ENCODE assay signal across 1 cellular context in the genomic region with DNA sequence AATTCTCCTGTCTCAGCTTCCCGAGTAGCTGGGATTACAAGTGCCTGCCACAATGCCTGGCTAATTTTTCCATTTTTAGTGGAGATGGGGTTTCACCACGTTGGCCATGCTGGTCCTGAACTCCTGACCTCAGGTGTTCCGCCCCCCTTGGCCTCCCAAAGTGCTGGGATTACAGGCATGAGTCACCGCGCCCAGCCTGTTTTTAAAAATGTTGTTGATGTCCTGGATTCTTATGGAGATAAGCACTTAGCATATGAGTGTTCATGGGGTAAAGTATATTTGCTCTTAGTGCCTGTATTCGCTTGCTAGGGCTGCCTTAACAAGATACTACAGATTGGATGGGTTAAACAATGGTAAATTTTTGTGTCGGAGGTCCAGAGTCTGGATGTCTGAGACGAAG.
TF ChIP-seq lines count a peak whose summit lies in the region.

No MANE protein-coding gene starts in this region.

TF ChIP-seq in K562, 482 proteins besides CTCF, POLR2A, EP300 and RAD21 (continued from another document):
- TF ChIP-seq, protein P1, sequence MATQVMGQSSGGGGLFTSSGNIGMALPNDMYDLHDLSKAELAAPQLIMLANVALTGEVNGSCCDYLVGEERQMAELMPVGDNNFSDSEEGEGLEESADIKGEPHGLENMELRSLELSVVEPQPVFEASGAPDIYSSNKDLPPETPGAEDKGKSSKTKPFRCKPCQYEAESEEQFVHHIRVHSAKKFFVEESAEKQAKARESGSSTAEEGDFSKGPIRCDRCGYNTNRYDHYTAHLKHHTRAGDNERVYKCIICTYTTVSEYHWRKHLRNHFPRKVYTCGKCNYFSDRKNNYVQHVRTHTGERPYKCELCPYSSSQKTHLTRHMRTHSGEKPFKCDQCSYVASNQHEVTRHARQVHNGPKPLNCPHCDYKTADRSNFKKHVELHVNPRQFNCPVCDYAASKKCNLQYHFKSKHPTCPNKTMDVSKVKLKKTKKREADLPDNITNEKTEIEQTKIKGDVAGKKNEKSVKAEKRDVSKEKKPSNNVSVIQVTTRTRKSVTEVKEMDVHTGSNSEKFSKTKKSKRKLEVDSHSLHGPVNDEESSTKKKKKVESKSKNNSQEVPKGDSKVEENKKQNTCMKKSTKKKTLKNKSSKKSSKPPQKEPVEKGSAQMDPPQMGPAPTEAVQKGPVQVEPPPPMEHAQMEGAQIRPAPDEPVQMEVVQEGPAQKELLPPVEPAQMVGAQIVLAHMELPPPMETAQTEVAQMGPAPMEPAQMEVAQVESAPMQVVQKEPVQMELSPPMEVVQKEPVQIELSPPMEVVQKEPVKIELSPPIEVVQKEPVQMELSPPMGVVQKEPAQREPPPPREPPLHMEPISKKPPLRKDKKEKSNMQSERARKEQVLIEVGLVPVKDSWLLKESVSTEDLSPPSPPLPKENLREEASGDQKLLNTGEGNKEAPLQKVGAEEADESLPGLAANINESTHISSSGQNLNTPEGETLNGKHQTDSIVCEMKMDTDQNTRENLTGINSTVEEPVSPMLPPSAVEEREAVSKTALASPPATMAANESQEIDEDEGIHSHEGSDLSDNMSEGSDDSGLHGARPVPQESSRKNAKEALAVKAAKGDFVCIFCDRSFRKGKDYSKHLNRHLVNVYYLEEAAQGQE (CRISPR knock-in tag; IDR thresholded peaks at IDR 0.05; ENCODE audit: low read depth) = no peak
- TF ChIP-seq BRD9 (IDR thresholded peaks at IDR 0.05; ENCODE audit: low read depth, partially characterized antibody) = no peak
- peak; percentile 50 for TF ChIP-seq CBFA2T3 (IDR thresholded peaks at IDR 0.05)
- 0 out of 2 replicates have a peak, but pooled peaks have one; percentile 20 for TF ChIP-seq NR2C1 (IDR thresholded peaks at IDR 0.05)
- TF ChIP-seq NR2C1 (tag; IDR thresholded peaks at IDR 0.05) = no peak
- peak; percentile 79 for TF ChIP-seq DPF2 (IDR thresholded peaks at IDR 0.05)
- TF ChIP-seq ZKSCAN1 (IDR thresholded peaks at IDR 0.05; ENCODE audit: low read depth, low read length) = no peak
- no peak for TF ChIP-seq HDAC3 (IDR thresholded peaks at IDR 0.05; ENCODE audit: borderline replicate concordance, partially characterized antibody)
- TF ChIP-seq FOSL1 (tag; conservative IDR thresholded peaks at IDR 0.05) = peak; percentile 86
- TF ChIP-seq TRIM24 (IDR thresholded peaks at IDR 0.05) = 0 out of 4 replicates have a peak, but pooled peaks of 1 of the 2 experiments have one; percentile 23
- TF ChIP-seq, protein P2, sequence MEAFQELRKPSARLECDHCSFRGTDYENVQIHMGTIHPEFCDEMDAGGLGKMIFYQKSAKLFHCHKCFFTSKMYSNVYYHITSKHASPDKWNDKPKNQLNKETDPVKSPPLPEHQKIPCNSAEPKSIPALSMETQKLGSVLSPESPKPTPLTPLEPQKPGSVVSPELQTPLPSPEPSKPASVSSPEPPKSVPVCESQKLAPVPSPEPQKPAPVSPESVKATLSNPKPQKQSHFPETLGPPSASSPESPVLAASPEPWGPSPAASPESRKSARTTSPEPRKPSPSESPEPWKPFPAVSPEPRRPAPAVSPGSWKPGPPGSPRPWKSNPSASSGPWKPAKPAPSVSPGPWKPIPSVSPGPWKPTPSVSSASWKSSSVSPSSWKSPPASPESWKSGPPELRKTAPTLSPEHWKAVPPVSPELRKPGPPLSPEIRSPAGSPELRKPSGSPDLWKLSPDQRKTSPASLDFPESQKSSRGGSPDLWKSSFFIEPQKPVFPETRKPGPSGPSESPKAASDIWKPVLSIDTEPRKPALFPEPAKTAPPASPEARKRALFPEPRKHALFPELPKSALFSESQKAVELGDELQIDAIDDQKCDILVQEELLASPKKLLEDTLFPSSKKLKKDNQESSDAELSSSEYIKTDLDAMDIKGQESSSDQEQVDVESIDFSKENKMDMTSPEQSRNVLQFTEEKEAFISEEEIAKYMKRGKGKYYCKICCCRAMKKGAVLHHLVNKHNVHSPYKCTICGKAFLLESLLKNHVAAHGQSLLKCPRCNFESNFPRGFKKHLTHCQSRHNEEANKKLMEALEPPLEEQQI (IDR thresholded peaks at IDR 0.05) = 0 out of 2 replicates have a peak, but pooled peaks have one; percentile 18
- no peak for TF ChIP-seq ZNF354B (CRISPR knock-in tag; IDR thresholded peaks at IDR 0.05)
- TF ChIP-seq DNMT1 (IDR thresholded peaks at IDR 0.05) = no peak
